In the genomic region with DNA sequence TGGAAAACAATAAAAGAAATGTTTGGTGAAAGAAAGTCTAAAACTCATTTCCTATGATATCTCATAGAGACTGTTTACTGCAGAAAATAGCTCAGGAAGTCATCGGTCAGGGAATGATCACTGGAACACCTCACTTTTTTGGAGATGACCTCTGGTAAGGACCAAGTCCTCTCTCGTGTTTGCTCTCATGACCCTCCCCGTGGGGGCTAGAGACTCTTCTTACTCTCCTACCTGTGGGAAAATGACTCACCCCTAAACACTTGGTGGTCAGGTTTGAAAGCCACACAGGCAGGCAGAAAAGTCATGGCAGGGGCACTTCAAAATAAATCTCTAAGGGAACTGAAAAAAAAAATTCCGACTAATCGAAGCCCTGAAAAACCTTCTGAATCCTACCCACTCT, we compare ENCODE assay signal across 9 cellular contexts. TPM values are rescaled to one million over a fixed set of nuclear protein-coding genes. Genes with fewer than 3 reads are reported as not detected.
A peak's percentile ranks its signal among the peaks of the same experiment; 100 is the strongest.
DNase-seq lines count a peak whose midpoint lies in the region; ATAC-seq and TF ChIP-seq lines count a peak whose summit lies in the region.
"Had no signal": no experiment of that assay in that cellular context is flagged by ENCODE, and none has a peak within 500 bp of the region (broad histone marks: within the 10 kb centered on the region; RNA-seq: fewer than 3 reads in every experiment).

No MANE protein-coding gene starts in this region.

- peak overlapping the region; percentile 37 for H3K4me2 ChIP-seq in osteoblast (ENCODE audit: insufficient read depth, low read length)

- H3K27ac ChIP-seq in SJSA1 (peak overlapping the region; percentile 63), osteoblast (ENCODE audit: low read depth, low read length) (no peak overlapping the region)

- H3K4me1 ChIP-seq in SJSA1 (replicated peaks) (peaks cover 16% of the 10 kb centered on the region), osteoblast (ENCODE audit: insufficient read depth, low read length) (no peaks in the 10 kb centered on the region)
- H3K4me1 ChIP-seq: Caco-2 had no signal

- no peaks in the 10 kb centered on the region for H3K79me2 ChIP-seq in osteoblast (ENCODE audit: insufficient read depth, low read length)

- H3K36me3 ChIP-seq in SJSA1 (no peaks in the 10 kb centered on the region), osteoblast (ENCODE audit: insufficient read depth, low read length) (no peaks in the 10 kb centered on the region)

- peak overlapping the region; percentile 31 for H2AFZ ChIP-seq in osteoblast (ENCODE audit: low read length)

- H3K9me3 ChIP-seq in SJSA1 (replicated peaks): no peaks in the 10 kb centered on the region
- no peaks in the 10 kb centered on the region for H3K9me3 ChIP-seq in osteoblast (ENCODE audit: low read depth, low read length)
- H3K9me3 ChIP-seq: Caco-2 had no signal

- DNase-seq in SJSA1 (ENCODE audit: low read depth in 1 of 2, low spot score in 2 of 2) (peak in 1 of 2 experiments; percentile 25), osteoblast (ENCODE audit: insufficient read length, low spot score, missing footprints) (no peak), KG1 (lab: John Stamatoyannopoulos, UW) (no peak), iPS-NIHi11 (ENCODE audit: low spot score) (no peak)
- no peak for DNase-seq in effector CD4-positive, alpha-beta T cell
- DNase-seq in activated naive CD4-positive, alpha-beta T cell treated with anti-CD3 and anti-CD28 coated beads, Interleukin-2, amount 50 U/mL, for 16 hours: no peak

- H3K27me3 ChIP-seq in SJSA1 (replicated peaks) (no peaks in the 10 kb centered on the region), osteoblast (ENCODE audit: insufficient read depth, low read length) (no peaks in the 10 kb centered on the region)

- no peaks in the 10 kb centered on the region for H4K20me1 ChIP-seq in osteoblast (ENCODE audit: insufficient read depth, low read length)

- ATAC-seq in GM18502 (IDR thresholded peaks at IDR 0.05; ENCODE audit: poor library complexity, unreplicated experiment): peak; percentile 43
- peak; percentile 52 for ATAC-seq in HG02571 (IDR thresholded peaks at IDR 0.05; ENCODE audit: unreplicated experiment)

- no peak for TF ChIP-seq CTCF in osteoblast (IDR thresholded peaks at IDR 0.05; ENCODE audit: extremely low read depth, low read depth, low read length)

- H3K4me3 ChIP-seq in SJSA1 (no peak overlapping the region), osteoblast (ENCODE audit: insufficient read depth, low read length) (no peak overlapping the region)

RNA-seq across cellular contexts. Expression of a gene that starts 48.2 kb away (rescaled TPM):
- not detected in 2 replicates for total RNA-seq in SJSA1 (2014; rRNA removed; shearing (Covaris generic))
- total RNA-seq in osteoblast: not detected in 2 replicates
- total RNA-seq: Caco-2 had no signal

RNA-seq across cellular contexts. Expression of a gene that starts 51.4 kb away (rescaled TPM):
- not detected in 2 replicates for total RNA-seq in SJSA1 (2014; rRNA removed; shearing (Covaris generic))
- under 0.01 TPM in 1 of 2 replicates, not detected in the other for total RNA-seq in osteoblast
